In genomic region chr17:7439462-7440112, GRCh38 we compare ENCODE assay signal across 8 cellular contexts. TPM values are rescaled to one million over a fixed set of nuclear protein-coding genes. Genes with fewer than 3 reads are reported as not detected.
DNase-seq lines count a peak whose midpoint lies in the region; ATAC-seq and TF ChIP-seq lines count a peak whose summit lies in the region.

TSS of gene FGF11 (plus strand) at chr17:7439512. CDS start at chr17:7439621, 109 bp downstream.

- H3K4me1 Mint-ChIP-seq in endodermal cell, result peaks cover 13% of the 10 kb centered on the region

- DNase-seq in BJ (ENCODE audit: low read depth) (no peak), endodermal cell (peak; percentile 76), C1 segment of cervical spinal cord (lab: John Stamatoyannopoulos, UW) (no peak)

- H3K36me3 ChIP-seq in BJ (ENCODE audit: control insufficient read depth, insufficient read depth, low read length) (no peaks in the 10 kb centered on the region), OCI-LY3 (replicated peaks; ENCODE audit: low read depth, low read length) (no peaks in the 10 kb centered on the region), endodermal cell (ENCODE audit: control insufficient read depth, insufficient read depth, low read length) (no peaks in the 10 kb centered on the region), neural cell (ENCODE audit: insufficient read depth, low read length) (no peaks in the 10 kb centered on the region)

- no peak for TF ChIP-seq EP300 in neural cell (conservative IDR thresholded peaks at IDR 0.05; ENCODE audit: poor library complexity, severe bottlenecking)

- no peaks in the 10 kb centered on the region for H3K9me3 Mint-ChIP-seq in endodermal cell

- H3K4me3 ChIP-seq in BJ (ENCODE audit: low read depth, low read length) (peak within 1 kb of the TSS; percentile 38), OCI-LY3 (ENCODE audit: low read length) (peak within 1 kb of the TSS; percentile 74), endodermal cell (ENCODE audit: low read length) (peak within 1 kb of the TSS; percentile 91), neural cell (ENCODE audit: low read length) (peak within 1 kb of the TSS; percentile 85)

- H3F3A ChIP-seq in neural cell (ENCODE audit: insufficient read depth, low read length, poor library complexity, severe bottlenecking), result peaks cover 4% of the 10 kb centered on the region

- TF ChIP-seq CTCF in BJ (IDR thresholded peaks at IDR 0.05; ENCODE audit: insufficient read depth, low read depth, low read length), result no peak
- TF ChIP-seq CTCF in OCI-LY3 (IDR thresholded peaks at IDR 0.05; ENCODE audit: low read depth, low read length), result no peak
- no peak for TF ChIP-seq CTCF in endodermal cell (conservative IDR thresholded peaks at IDR 0.05)
- TF ChIP-seq CTCF in neural cell (IDR thresholded peaks at IDR 0.05; ENCODE audit: poor library complexity, severe bottlenecking), result no peak

- peaks cover 80% of the 10 kb centered on the region for H3K27me3 Mint-ChIP-seq in endodermal cell (ENCODE audit: insufficient read depth)

- H2AFZ ChIP-seq in OCI-LY3 (ENCODE audit: low read depth, low read length) (no peak within 1 kb of the TSS), neural cell (ENCODE audit: low read depth, low read length) (peak within 1 kb of the TSS; percentile 47)

- H3K27me3 ChIP-seq in BJ (ENCODE audit: control insufficient read depth, insufficient read depth, low read length), result peaks cover 23% of the 10 kb centered on the region
- H3K27me3 ChIP-seq in OCI-LY3 (ENCODE audit: low read depth, low read length), result 0 out of 2 replicates have a peak, but pooled peaks cover 3% of the 10 kb centered on the region
- H3K27me3 ChIP-seq in endodermal cell (ENCODE audit: control insufficient read depth, insufficient read depth, low read length, poor library complexity, severe bottlenecking), result peaks cover 51% of the 10 kb centered on the region
- peaks cover 43% of the 10 kb centered on the region for H3K27me3 ChIP-seq in neural cell (ENCODE audit: insufficient read depth, low read depth, low read length)

- peak within 1 kb of the TSS; percentile 87 for H3K27ac Mint-ChIP-seq in endodermal cell

- H3K79me2 ChIP-seq in OCI-LY3 (ENCODE audit: low read length) (no peaks in the 10 kb centered on the region), neural cell (replicated peaks; ENCODE audit: insufficient read depth, low read length) (no peaks in the 10 kb centered on the region)

- H3K9ac ChIP-seq in OCI-LY3 (ENCODE audit: low read length) (peak within 1 kb of the TSS; percentile 35; the same call in 1 of the 2 replicates), endodermal cell (ENCODE audit: extremely low read depth, low read length, poor library complexity, severe bottlenecking) (peak within 1 kb of the TSS; percentile 74), neural cell (ENCODE audit: low read length) (peak within 1 kb of the TSS; percentile 97)

- H3K4me3 Mint-ChIP-seq in endodermal cell, result peak within 1 kb of the TSS; percentile 83

- CTCF ChIA-PET in BJ (lab: Yijun Ruan, JAX), result interaction anchor here (0.7 to 2.3 kb wide), 5 partner anchors 40 to 195 kb away, joined by 3 to 17 read pairs (median 3); partner anchors contain the start of genes SENP3, TMEM95 and ZBTB4

- no peaks in the 10 kb centered on the region for H3K9me2 ChIP-seq in neural cell (ENCODE audit: insufficient read depth, low read length)

- ATAC-seq in esophagus mucosa (no peak), HG03135 (IDR thresholded peaks at IDR 0.05; ENCODE audit: unreplicated experiment) (no peak), HG03175 (IDR thresholded peaks at IDR 0.05; ENCODE audit: unreplicated experiment) (no peak)

- H3K27ac ChIP-seq in OCI-LY3 (ENCODE audit: low read length) (no peak within 1 kb of the TSS), endodermal cell (ENCODE audit: low read depth, low read length) (peak within 1 kb of the TSS; percentile 96), neural cell (ENCODE audit: low read length) (peak within 1 kb of the TSS; percentile 99)

- H3K36me3 Mint-ChIP-seq in endodermal cell (ENCODE audit: low read depth), result no peaks in the 10 kb centered on the region

- H3K9me3 ChIP-seq in OCI-LY3 (ENCODE audit: insufficient read depth, low read length) (no peaks in the 10 kb centered on the region), endodermal cell (ENCODE audit: control insufficient read depth, low read length) (no peaks in the 10 kb centered on the region), neural cell (ENCODE audit: low read length) (no peaks in the 10 kb centered on the region)

- no peak for TF ChIP-seq RAD21 in neural cell (conservative IDR thresholded peaks at IDR 0.05)

- H3K4me2 ChIP-seq in OCI-LY3 (ENCODE audit: low read length), result peak within 1 kb of the TSS; percentile 60
- H3K4me2 ChIP-seq in neural cell (ENCODE audit: low read length), result peak within 1 kb of the TSS; percentile 89

- 0 to 2% methylated on average over 4 to 50 of the region's 50 CpGs for WGBS in endodermal cell (ENCODE audit: insufficient coverage in 1 of 2, insufficient read length in 1 of 2), 2 experiments

- POLR2A ChIA-PET in BJ (lab: Charles Lee), result no interaction called here

- H3K4me1 ChIP-seq in OCI-LY3 (ENCODE audit: low read length), result peaks cover 12% of the 10 kb centered on the region
- peaks cover 3% of the 10 kb centered on the region for H3K4me1 ChIP-seq in endodermal cell (ENCODE audit: control insufficient read depth, insufficient read depth, low read length)

- H4K20me1 ChIP-seq in OCI-LY3 (ENCODE audit: insufficient read depth, low read length), result no peaks in the 10 kb centered on the region
- H4K20me1 ChIP-seq in neural cell (ENCODE audit: insufficient read depth), result no peaks in the 10 kb centered on the region

TF ChIP-seq in neural cell, 6 proteins besides CTCF, POLR2A, EP300 and RAD21:
- TF ChIP-seq POLR2AphosphoS5 (IDR thresholded peaks at IDR 0.05), result no peak
- TF ChIP-seq REST (IDR thresholded peaks at IDR 0.05; ENCODE audit: borderline replicate concordance), result no peak
- TF ChIP-seq EZH2 (IDR thresholded peaks at IDR 0.05; ENCODE audit: borderline replicate concordance, insufficient read depth, low read length, poor library complexity, severe bottlenecking), result no peak
- TF ChIP-seq MXI1 (conservative IDR thresholded peaks at IDR 0.05; ENCODE audit: poor library complexity, severe bottlenecking), result peak; percentile 6

RNA-seq across cellular contexts. Expression of gene FGF11, which starts in this region (rescaled TPM):
- polyA plus RNA-seq in BJ (2011; rRNA removed), result 0.50 and 0.98 TPM in 2 replicates
- polyA minus RNA-seq in BJ (2011; rRNA and poly(A)+ RNA removed), result 0.85 TPM in 1 of 2 replicates, not detected in the other
- total RNA-seq in endodermal cell, result 1 to 10 TPM; 4.0 to 8.8 TPM
- 14.4 TPM for polyA plus RNA-seq in endodermal cell (2013, experiment 1 of 2)
- polyA plus RNA-seq in endodermal cell (2013, experiment 2 of 2), result 15.3 TPM
- 15.8 and 16.4 TPM in 2 replicates for polyA plus RNA-seq in neural cell
- 16.1 and 16.8 TPM in 2 replicates for polyA minus RNA-seq in neural cell
- total RNA-seq in esophagus mucosa, result 8.6 TPM

Comparison
In these comparisons a context has a peak if more than half of its experiments do, and no peak if none do; other contexts are left out.
1. H3K4me3 ChIP-seq: peak in every context shown above with its lines; median percentile 91 in endodermal cell; 85 in neural cell; 74 in OCI-LY3; 38 in BJ.
2. H3K9ac ChIP-seq: peak in every context shown above with its lines; median percentile 97 in neural cell; 74 in endodermal cell; 35 in OCI-LY3.